In genomic region chr20:33306807-33307206, GRCh38 we compare ENCODE assay signal across 15 cellular contexts. TPM values are rescaled to one million over a fixed set of nuclear protein-coding genes. Genes with fewer than 3 reads are reported as not detected.
DNase-seq lines count a peak whose midpoint lies in the region; ATAC-seq, FAIRE-seq and TF ChIP-seq lines count a peak whose summit lies in the region.
"Had no signal": no experiment of that assay in that cellular context is flagged by ENCODE, and none has a peak within 500 bp of the region (broad histone marks: within the 10 kb centered on the region; RNA-seq: fewer than 3 reads in every experiment).

No MANE protein-coding gene starts in this region.

- H3K9me3 Mint-ChIP-seq in GM23338 (no peaks in the 10 kb centered on the region; the same call in 2 of the 3 replicates), CD14-positive monocyte (peaks cover 0 to 6% (median 0%) of the 10 kb centered on the region in 7 donors)
- no peaks in the 10 kb centered on the region for H3K9me3 Mint-ChIP-seq in stimulated activated effector memory CD8-positive, alpha-beta T cell treated with anti-CD3 and anti-CD28 coated beads, Interleukin-12 subunit alpha, Interleukin-12 subunit beta, amount 100 ng/mL, for 72 hours

- intact Hi-C loops in K562 (cut with micrococcal nuclease) (no loop called here), left ventricle myocardium inferior (cut with micrococcal nuclease) (no loop called here), CD14-positive monocyte (cut with micrococcal nuclease) (no loop called here)

- H3K27ac Mint-ChIP-seq in GM23338 (no peak overlapping the region), CD14-positive monocyte (no peak overlapping the region)
- H3K27ac Mint-ChIP-seq in stimulated activated effector memory CD8-positive, alpha-beta T cell treated with anti-CD3 and anti-CD28 coated beads, Interleukin-12 subunit alpha, Interleukin-12 subunit beta, amount 100 ng/mL, for 72 hours = peak overlapping the region; percentile 33

- TF ChIP-seq RAD21 in K562 (CRISPR knock-in tag; conservative IDR thresholded peaks at IDR 0.05 in 1 of 2, IDR thresholded peaks at IDR 0.05 in 1 of 2) = no peak

- H4K20me1 ChIP-seq in GM23338 (replicated peaks; ENCODE audit: insufficient read depth) (no peaks in the 10 kb centered on the region), K562 (replicated peaks; ENCODE audit: control insufficient read depth, insufficient read depth, low read length) (peaks cover 7% of the 10 kb centered on the region; the same call in 1 of the 2 replicates)

- no peak overlapping the region for H3K9ac ChIP-seq in K562 (ENCODE audit: insufficient read depth in 1 of 2, low read depth in 2 of 2, low read length in 2 of 2)

- no peaks in the 10 kb centered on the region for H3K9me3 ChIP-seq in HEK293 (ENCODE audit: control insufficient read depth, insufficient read depth, low read depth, low read length)
- no peaks in the 10 kb centered on the region; the same call in 1 of the 2 replicates for H3K9me3 ChIP-seq in K562 (replicated peaks; ENCODE audit: control insufficient read depth, insufficient read depth, low read depth, low read length)
- no peaks in the 10 kb centered on the region for H3K9me3 ChIP-seq in left ventricle myocardium inferior (replicated peaks)
- H3K9me3 ChIP-seq: BE2C had no signal

- H3K9me1 ChIP-seq in K562 (ENCODE audit: control insufficient read depth, insufficient read depth, low read length) = no peaks in the 10 kb centered on the region

- TF ChIP-seq POLR2A in K562 (conservative IDR thresholded peaks at IDR 0.05) = no peak

- no TSS peak for BruUV-seq in K562 (replicated peaks; lab: Mats Ljungman, UMichigan)

- H3K36me3 ChIP-seq in GM23338 (ENCODE audit: insufficient read depth) = no peaks in the 10 kb centered on the region
- no peaks in the 10 kb centered on the region for H3K36me3 ChIP-seq in HEK293 (ENCODE audit: control insufficient read depth in 2 of 2, insufficient read depth in 1 of 2, low read length in 2 of 2)
- no peaks in the 10 kb centered on the region for H3K36me3 ChIP-seq in K562 (ENCODE audit: control insufficient read depth, insufficient read depth, low read length)
- no peaks in the 10 kb centered on the region for H3K36me3 ChIP-seq in left ventricle myocardium inferior
- H3K36me3 ChIP-seq: BE2C had no signal

- H3K4me1 ChIP-seq in GM23338 (ENCODE audit: insufficient read depth) (no peaks in the 10 kb centered on the region), HEK293 (ENCODE audit: control insufficient read depth, insufficient read depth, low read length) (no peaks in the 10 kb centered on the region), K562 (replicated peaks in 1 of 2; ENCODE audit: control insufficient read depth in 2 of 2, insufficient read depth in 2 of 2, low read length in 2 of 2) (no peaks in the 10 kb centered on the region), left ventricle myocardium inferior (no peaks in the 10 kb centered on the region)
- H3K4me1 ChIP-seq: BE2C had no signal

- H3K4me1 Mint-ChIP-seq in GM23338 (no peaks in the 10 kb centered on the region), CD14-positive monocyte (no peaks in the 10 kb centered on the region)
- H3K4me1 Mint-ChIP-seq in stimulated activated effector memory CD8-positive, alpha-beta T cell treated with anti-CD3 and anti-CD28 coated beads, Interleukin-12 subunit alpha, Interleukin-12 subunit beta, amount 100 ng/mL, for 72 hours = no peaks in the 10 kb centered on the region

- no peaks in the 10 kb centered on the region for H3K79me2 ChIP-seq in GM23338 (replicated peaks; ENCODE audit: insufficient read depth)
- no peaks in the 10 kb centered on the region for H3K79me2 ChIP-seq in K562 (ENCODE audit: control insufficient read depth, insufficient read depth, low read length)

- ATAC-seq in GM23338 (peak; percentile 62; the same call in 2 of the 3 replicates), K562 (no peak; the same call in 2 of the 3 replicates), GM21390 (IDR thresholded peaks at IDR 0.05; ENCODE audit: unreplicated experiment) (no peak)
- no peak for ATAC-seq in stimulated activated effector memory CD8-positive, alpha-beta T cell treated with anti-CD3 and anti-CD28 coated beads, Interleukin-12 subunit alpha, Interleukin-12 subunit beta, amount 100 ng/mL, for 72 hours
- ATAC-seq: GM12878 had no signal

- DNase-seq in GM23338 (ENCODE audit: low spot score) (no peak), K562 (ENCODE audit: extremely low read depth in 1 of 4, low spot score in 3 of 4) (no peak), left ventricle myocardium inferior (no peak), CD14-positive monocyte (ENCODE audit: low spot score) (no peak)
- DNase-seq in stimulated activated effector memory CD8-positive, alpha-beta T cell treated with anti-CD3 and anti-CD28 coated beads, Interleukin-12 subunit alpha, Interleukin-12 subunit beta, amount 100 ng/mL, for 72 hours (ENCODE audit: low spot score in 2 of 2) = no peak
- DNase-seq: BE2C; CD4-positive, alpha-beta memory T cell; DMS79 treated with DMSO at 0.1 percent for 48 hours had no signal

- no peak overlapping the region for H2AFZ ChIP-seq in GM23338
- no peak overlapping the region for H2AFZ ChIP-seq in K562 (ENCODE audit: low read depth, low read length)

- H3K27me3 ChIP-seq in GM23338 (ENCODE audit: insufficient read depth) = no peaks in the 10 kb centered on the region
- peaks cover 8 to 42% of the 10 kb centered on the region in 2 experiments; a peak in 4 of 5 replicates for H3K27me3 ChIP-seq in K562 (ENCODE audit: control insufficient read depth in 2 of 2, insufficient read depth in 2 of 2, low read length in 2 of 2)
- peaks cover 35% of the 10 kb centered on the region for H3K27me3 ChIP-seq in left ventricle myocardium inferior (ENCODE audit: low read depth)
- H3K27me3 ChIP-seq: BE2C had no signal

- no peak overlapping the region for H3K4me3 ChIP-seq in GM23338
- H3K4me3 ChIP-seq in HEK293 (ENCODE audit: low read depth, low read length) = no peak overlapping the region
- no peak overlapping the region for H3K4me3 ChIP-seq in K562
- no peak overlapping the region for H3K4me3 ChIP-seq in left ventricle myocardium inferior
- H3K4me3 ChIP-seq: GM12878 had no signal

- no peak overlapping the region for H3K4me2 ChIP-seq in GM23338
- H3K4me2 ChIP-seq in K562 (ENCODE audit: insufficient read depth, low read length) = no peak overlapping the region

- H3K27me3 Mint-ChIP-seq in GM23338 (ENCODE audit: insufficient read depth, low read depth, poor library complexity) (no peaks in the 10 kb centered on the region), CD14-positive monocyte (ENCODE audit: low read depth in 3 of 3) (peaks cover 0 to 3% (median 3%) of the 10 kb centered on the region in 3 donors)

- H3K4me3 Mint-ChIP-seq in GM23338 (no peak overlapping the region), CD14-positive monocyte (no peak overlapping the region)
- H3K4me3 Mint-ChIP-seq in stimulated activated effector memory CD8-positive, alpha-beta T cell treated with anti-CD3 and anti-CD28 coated beads, Interleukin-12 subunit alpha, Interleukin-12 subunit beta, amount 100 ng/mL, for 72 hours = no peak overlapping the region
- H3K4me3 Mint-ChIP-seq: CD4-positive, alpha-beta memory T cell had no signal

- H3K9me2 ChIP-seq in GM23338 (ENCODE audit: insufficient read depth) = no peaks in the 10 kb centered on the region

- no peak for FAIRE-seq in K562 (lab: Jason Lieb, UNC)
- FAIRE-seq: GM12878, H54 had no signal

- TF ChIP-seq CTCF in GM23338 (conservative IDR thresholded peaks at IDR 0.05; ENCODE audit: low read depth in 2 of 2) = no peak
- TF ChIP-seq CTCF in HEK293 (tag by site-specific recombination; IDR thresholded peaks at IDR 0.05) = no peak
- no peak for TF ChIP-seq CTCF in K562 (IDR thresholded peaks at IDR 0.05 in 2 of 3, conservative IDR thresholded peaks at IDR 0.05 in 1 of 3; ENCODE audit: insufficient read depth in 2 of 3, low read depth in 1 of 3, low read length in 3 of 3)
- no peak for TF ChIP-seq CTCF in left ventricle myocardium inferior (IDR thresholded peaks at IDR 0.05; ENCODE audit: borderline replicate concordance)
- TF ChIP-seq CTCF in CD14-positive monocyte (IDR thresholded peaks at IDR 0.05) = no peak

- CTCF ChIA-PET in HEK293 (lab: Yijun Ruan, JAX) (no interaction called here), K562 (lab: Yijun Ruan, JAX; ENCODE audit: low intra/inter-chr PET ratio) (no interaction called here)

- in situ Hi-C loops in K562 (cut with MboI) = no loop called here

- WGBS in K562 (ENCODE audit: insufficient coverage, low coverage, missing lambda C conversion rate) = 0% methylated on average over 2 of the region's 2 CpGs

- POLR2A ChIA-PET in HEK293 (lab: Yijun Ruan, JAX) (no interaction called here), K562 (lab: Yijun Ruan, JAX) (no interaction called here)

- H3K36me3 Mint-ChIP-seq in GM23338 (ENCODE audit: low read depth) (no peaks in the 10 kb centered on the region), CD14-positive monocyte (no peaks in the 10 kb centered on the region)
- H3K36me3 Mint-ChIP-seq in stimulated activated effector memory CD8-positive, alpha-beta T cell treated with anti-CD3 and anti-CD28 coated beads, Interleukin-12 subunit alpha, Interleukin-12 subunit beta, amount 100 ng/mL, for 72 hours = no peaks in the 10 kb centered on the region
- H3K36me3 Mint-ChIP-seq: CD4-positive, alpha-beta memory T cell had no signal

- no peak for TF ChIP-seq EP300 in K562 (IDR thresholded peaks at IDR 0.05; ENCODE audit: low read length)

- no peaks in the 10 kb centered on the region for H3F3A ChIP-seq in GM23338 (replicated peaks; ENCODE audit: low read depth)

- no peak overlapping the region for H3K27ac ChIP-seq in GM23338 (ENCODE audit: low read depth)
- H3K27ac ChIP-seq in HEK293 (ENCODE audit: extremely low read depth, low read depth, low read length) = no peak overlapping the region
- H3K27ac ChIP-seq in K562 (ENCODE audit: extremely low read depth, low read depth, low read length) = no peak overlapping the region
- H3K27ac ChIP-seq in left ventricle myocardium inferior (replicated peaks) = no peak overlapping the region
- H3K27ac ChIP-seq: C4-2B had no signal

RNA-seq across cellular contexts. Expression of gene BPIFB1, which starts 23.8 kb away (rescaled TPM):
- not detected in 2 replicates for total RNA-seq in GM23338 (2014; rRNA removed; shearing (Covaris generic))
- not detected in 2 replicates for polyA plus RNA-seq in GM23338 (2016; fragmentation: Nextera tagmentation; extraction: Ambion mirVana)
- not detected in 2 replicates for total RNA-seq in K562 (2011; cell fraction: chromatin; rRNA removed; ENCODE audit: low replicate concordance)
- not detected in 2 replicates for total RNA-seq in K562 (2011; cell fraction: nucleolus; rRNA removed)
- total RNA-seq in K562 (2011; cell fraction: nucleoplasm; rRNA removed) = not detected in 2 replicates
- not detected in 2 replicates for total RNA-seq in K562 (2014; rRNA removed)
- total RNA-seq in K562 (2014; rRNA removed; fragmentation: Illumina TruSeq; extraction: Trizol) = not detected in 2 replicates
- total RNA-seq in K562 (2015; rRNA removed; fragmentation: Illumina TruSeq; extraction: Trizol) = not detected in 2 replicates
- 0.11 TPM in 1 of 2 replicates, not detected in the other for total RNA-seq in K562 (2021)
- polyA plus RNA-seq in K562 (2011; rRNA removed) = not detected in 2 replicates
- polyA plus RNA-seq in K562 (2011; cell fraction: cytosol; rRNA removed) = not detected in 2 replicates
- not detected in 2 replicates for polyA plus RNA-seq in K562 (2011; cell fraction: nucleus; rRNA removed)
- polyA plus RNA-seq in K562 (2012) = not detected in 2 replicates
- not detected in 2 replicates for polyA plus RNA-seq in K562 (2014; fragmentation: Illumina TruSeq; extraction: Trizol)
- polyA plus RNA-seq in K562 (2014; fragmentation: Nextera tagmentation; extraction: Ambion mirVana) = not detected
- not detected in 2 replicates for polyA plus RNA-seq in K562 (2014; rRNA removed)
- not detected in 2 replicates for polyA minus RNA-seq in K562 (2011; rRNA and poly(A)+ RNA removed)
- not detected in 2 replicates for polyA minus RNA-seq in K562 (2011; cell fraction: cytosol; rRNA and poly(A)+ RNA removed)
- not detected in 2 replicates for polyA minus RNA-seq in K562 (2011; cell fraction: nucleus; rRNA and poly(A)+ RNA removed)
- not detected for total RNA-seq in left ventricle myocardium inferior
- polyA plus RNA-seq in CD14-positive monocyte = not detected
- total RNA-seq: A172; CD4-positive, alpha-beta memory T cell; HT-29 had no signal
- polyA plus RNA-seq: CD4-positive, alpha-beta memory T cell; GM12878 had no signal
